Comparison of ENCODE assay signal across 1 cellular context in the genomic region with DNA sequence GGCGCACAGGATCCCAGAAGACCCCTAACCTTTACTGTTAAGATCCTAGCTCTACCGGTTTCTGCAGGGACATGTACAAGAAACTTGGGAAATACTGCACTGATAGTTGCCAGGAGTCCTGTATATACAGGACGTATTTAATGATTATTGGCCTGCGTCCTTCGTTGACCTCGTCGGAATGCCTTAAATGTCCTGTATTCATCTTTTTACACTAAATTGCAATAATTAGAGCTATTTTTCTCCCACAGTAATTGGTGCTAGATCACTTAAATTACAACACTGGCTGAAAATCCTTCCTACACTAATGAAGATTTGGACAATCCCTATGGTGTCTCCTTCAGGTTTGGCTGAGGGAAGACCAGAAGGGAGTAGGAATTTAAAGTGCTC.
TF ChIP-seq lines count a peak whose summit lies in the region.

No MANE protein-coding gene starts in this region.

TF ChIP-seq in HEK293, 187 proteins besides CTCF, POLR2A, EP300 and RAD21 (continued from another document):
- TF ChIP-seq, protein P1, sequence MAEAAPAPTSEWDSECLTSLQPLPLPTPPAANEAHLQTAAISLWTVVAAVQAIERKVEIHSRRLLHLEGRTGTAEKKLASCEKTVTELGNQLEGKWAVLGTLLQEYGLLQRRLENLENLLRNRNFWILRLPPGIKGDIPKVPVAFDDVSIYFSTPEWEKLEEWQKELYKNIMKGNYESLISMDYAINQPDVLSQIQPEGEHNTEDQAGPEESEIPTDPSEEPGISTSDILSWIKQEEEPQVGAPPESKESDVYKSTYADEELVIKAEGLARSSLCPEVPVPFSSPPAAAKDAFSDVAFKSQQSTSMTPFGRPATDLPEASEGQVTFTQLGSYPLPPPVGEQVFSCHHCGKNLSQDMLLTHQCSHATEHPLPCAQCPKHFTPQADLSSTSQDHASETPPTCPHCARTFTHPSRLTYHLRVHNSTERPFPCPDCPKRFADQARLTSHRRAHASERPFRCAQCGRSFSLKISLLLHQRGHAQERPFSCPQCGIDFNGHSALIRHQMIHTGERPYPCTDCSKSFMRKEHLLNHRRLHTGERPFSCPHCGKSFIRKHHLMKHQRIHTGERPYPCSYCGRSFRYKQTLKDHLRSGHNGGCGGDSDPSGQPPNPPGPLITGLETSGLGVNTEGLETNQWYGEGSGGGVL (tag by site-specific recombination; IDR thresholded peaks at IDR 0.05) = no peak
